In the genomic region with DNA sequence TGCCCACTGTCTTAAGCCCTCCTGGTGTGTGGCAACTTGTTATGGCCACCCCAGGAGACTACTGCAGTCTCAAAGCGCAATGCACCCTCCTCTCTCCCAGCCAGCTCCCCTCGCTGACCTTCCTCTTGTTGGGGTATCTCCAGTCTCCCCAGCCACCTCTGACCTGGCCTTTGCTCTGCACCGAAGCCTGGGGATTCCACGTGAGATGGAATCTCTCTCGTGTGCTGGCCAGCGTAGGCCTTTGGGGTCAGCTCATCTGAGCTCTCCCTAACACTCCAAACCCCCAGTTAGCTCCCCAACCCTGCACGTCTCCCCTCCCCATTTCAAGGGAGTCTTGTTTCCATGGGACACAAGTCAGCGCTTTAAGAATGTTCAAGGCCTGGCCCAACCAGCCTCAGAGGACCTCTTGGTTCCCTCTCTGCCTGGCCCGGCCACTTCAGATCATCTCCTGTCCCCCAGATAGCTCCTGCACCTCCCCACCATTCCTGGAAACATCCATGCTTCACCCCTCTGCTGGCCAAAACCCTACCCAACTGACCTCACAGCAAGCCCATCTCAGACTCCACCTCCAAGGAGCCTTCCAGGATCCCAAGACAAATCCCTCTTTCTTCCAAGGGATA, we compare ENCODE assay signal across 10 cellular contexts. TPM values are rescaled to one million over a fixed set of nuclear protein-coding genes. Genes with fewer than 3 reads are reported as not detected.
DNase-seq lines count a peak whose midpoint lies in the region; ATAC-seq, FAIRE-seq and TF ChIP-seq lines count a peak whose summit lies in the region.
"Had no signal": no experiment of that assay in that cellular context is flagged by ENCODE, and none has a peak within 500 bp of the region (broad histone marks: within the 10 kb centered on the region; RNA-seq: fewer than 3 reads in every experiment).

No MANE protein-coding gene starts in this region.

- no peak for TF ChIP-seq POLR2A in H1 (IDR thresholded peaks at IDR 0.05; ENCODE audit: control extremely low read depth in 1 of 2, low read depth in 2 of 2, low read length in 2 of 2)

- no peak overlapping the region for H3K4ac ChIP-seq in H1 (replicated peaks; ENCODE audit: insufficient read length, low read depth, low read length)

- WGBS in H1 (ENCODE audit: extremely low coverage in 1 of 2, insufficient coverage in 1 of 2, insufficient read length in 1 of 2, insufficient replicate concordance in 2 of 2, low coverage in 1 of 2, low lambda C conversion rate in 2 of 2, missing lambda C conversion rate in 1 of 2), 2 experiments = 87% methylated on average over 9 of the region's 9 CpGs; no CpG with 5 or more reads in 1 of the 2 experiments

- H3F3A ChIP-seq in Loucy (ENCODE audit: low read depth) (no peaks in the 10 kb centered on the region), neural cell (ENCODE audit: insufficient read depth, low read length, poor library complexity, severe bottlenecking) (no peaks in the 10 kb centered on the region)

- H3K4me2 ChIP-seq in Loucy (ENCODE audit: low read depth, low read length, poor library complexity, severe bottlenecking) (peak overlapping the region; percentile 85), H1 (ENCODE audit: insufficient read depth in 1 of 2, low read depth in 2 of 2, low read length in 2 of 2) (peak overlapping the region; percentile 66 to 79; a peak in 3 of 4 replicates), neural cell (ENCODE audit: low read length) (peak overlapping the region; percentile 66)

- peak overlapping the region; percentile 32; the same call in 1 of the 2 replicates for H3K18ac ChIP-seq in H1 (ENCODE audit: extremely low read depth, low read length)

- H3K27me3 ChIP-seq in A673 (replicated peaks; ENCODE audit: insufficient read depth, low read depth, low read length, poor library complexity) (no peaks in the 10 kb centered on the region), Loucy (ENCODE audit: insufficient read depth, low read length, poor library complexity, severe bottlenecking) (no peaks in the 10 kb centered on the region), H1 (replicated peaks in 1 of 4; ENCODE audit: control insufficient read depth in 3 of 4, extremely low read depth in 1 of 4, insufficient read depth in 3 of 4, low read length in 3 of 4) (no peaks in the 10 kb centered on the region), neural cell (ENCODE audit: insufficient read depth, low read depth, low read length) (peaks cover 6% of the 10 kb centered on the region)

- H2BK120ac ChIP-seq in H1 (replicated peaks; ENCODE audit: low read depth, low read length) = no peak overlapping the region

- no peaks in the 10 kb centered on the region for H3K9me3 ChIP-seq in A673 (ENCODE audit: low read depth, low read length, poor library complexity, severe bottlenecking)
- H3K9me3 ChIP-seq in Loucy (ENCODE audit: insufficient read depth, low read depth, low read length) = no peaks in the 10 kb centered on the region
- H3K9me3 ChIP-seq in H1 (ENCODE audit: insufficient read depth in 2 of 2, low read depth in 1 of 2, low read length in 1 of 2) = no peaks in the 10 kb centered on the region
- H3K9me3 ChIP-seq in neural cell (ENCODE audit: low read length) = no peaks in the 10 kb centered on the region

- H3K56ac ChIP-seq in H1 (replicated peaks; ENCODE audit: insufficient read length, low read depth, low read length) = no peak overlapping the region

- intact Hi-C loops in A673 (cut with micrococcal nuclease; ENCODE audit: unreplicated experiment) = no loop called here

- TF ChIP-seq EP300 in H1 (IDR thresholded peaks at IDR 0.05; ENCODE audit: borderline replicate concordance in 1 of 2, low read depth in 2 of 2, low read length in 2 of 2) (no peak), neural cell (conservative IDR thresholded peaks at IDR 0.05; ENCODE audit: poor library complexity, severe bottlenecking) (no peak)

- peak overlapping the region; percentile 74; the same call in 1 of the 2 replicates for H2BK15ac ChIP-seq in H1 (ENCODE audit: low read length)

- H3K79me1 ChIP-seq in H1 (ENCODE audit: low read depth, low read length) = peaks cover 34% of the 10 kb centered on the region

- no peak for TF ChIP-seq RAD21 in H1 (IDR thresholded peaks at IDR 0.05 in 1 of 2, conservative IDR thresholded peaks at IDR 0.05 in 1 of 2; ENCODE audit: low read depth in 2 of 2, low read length in 2 of 2)
- TF ChIP-seq RAD21 in neural cell (conservative IDR thresholded peaks at IDR 0.05) = no peak

- peaks cover 83% of the 10 kb centered on the region for H3K4me1 ChIP-seq in A673 (ENCODE audit: insufficient read depth, low read length, poor library complexity, severe bottlenecking)
- H3K4me1 ChIP-seq in Loucy (ENCODE audit: insufficient read depth, low read length, poor library complexity, severe bottlenecking) = peaks cover 100% of the 10 kb centered on the region
- H3K4me1 ChIP-seq in H1 (replicated peaks in 1 of 4; ENCODE audit: control insufficient read depth in 3 of 4, insufficient read depth in 4 of 4, low read length in 3 of 4) = peaks cover 46 to 78% (median 58%) of the 10 kb centered on the region in 4 experiments

- peak overlapping the region; percentile 54; the same call in 1 of the 2 replicates for H2AK5ac ChIP-seq in H1 (ENCODE audit: low read depth, low read length)

- no peak for ATAC-seq in HG02763 (IDR thresholded peaks at IDR 0.05; ENCODE audit: unreplicated experiment)

- POLR2A ChIA-PET in A673 (lab: Charles Lee; ENCODE audit: low non-redundant PET) (no interaction called here), H1 (lab: Charles Lee; ENCODE audit: partially characterized antibody) (interaction anchor here (0.8 to 4.9 kb wide), 6 partner anchors 11 to 22 kb away, joined by 3 to 37 read pairs (median 3); a partner anchor contains a TSS)

- H2BK5ac ChIP-seq in H1 (ENCODE audit: low read depth, low read length) = peak overlapping the region; percentile 69; the same call in 1 of the 2 replicates

- H2BK20ac ChIP-seq in H1 (ENCODE audit: low read length) = 0 out of 2 replicates have a peak overlapping the region, but pooled peaks have one; percentile 27

- H3K9ac ChIP-seq in Loucy (ENCODE audit: low read depth, low read length, poor library complexity, severe bottlenecking) = peak overlapping the region; percentile 80
- H3K9ac ChIP-seq in H1 (replicated peaks in 1 of 4; ENCODE audit: extremely low read depth in 1 of 4, low read depth in 3 of 4, low read length in 3 of 4) = no peak overlapping the region
- H3K9ac ChIP-seq in neural cell (ENCODE audit: low read length) = no peak overlapping the region

- no peaks in the 10 kb centered on the region for H3K36me3 ChIP-seq in A673 (ENCODE audit: insufficient read depth, low read length, poor library complexity, severe bottlenecking)
- H3K36me3 ChIP-seq in Loucy (ENCODE audit: insufficient read depth, low read length) = no peaks in the 10 kb centered on the region; the same call in 1 of the 2 replicates
- H3K36me3 ChIP-seq in H1 (ENCODE audit: control insufficient read depth in 2 of 4, insufficient read depth in 4 of 4, low read length in 3 of 4) = no peaks in the 10 kb centered on the region
- H3K36me3 ChIP-seq in neural cell (ENCODE audit: insufficient read depth, low read length) = no peaks in the 10 kb centered on the region

- H3K27ac ChIP-seq in A673 (ENCODE audit: low read depth, low read length, poor library complexity, severe bottlenecking) = peak overlapping the region; percentile 42
- H3K27ac ChIP-seq in H1 (ENCODE audit: low read depth, low read length) = peak overlapping the region; percentile 39; the same call in 1 of the 2 replicates
- H3K27ac ChIP-seq in neural cell (ENCODE audit: low read length) = peak overlapping the region; percentile 77

- no peaks in the 10 kb centered on the region for H3K23me2 ChIP-seq in H1 (ENCODE audit: low read depth, low read length)

- H4K20me1 ChIP-seq in Loucy (ENCODE audit: insufficient read depth, low read length, poor library complexity, severe bottlenecking) = peaks cover 68% of the 10 kb centered on the region
- peaks cover 0 to 4% of the 10 kb centered on the region in 2 experiments for H4K20me1 ChIP-seq in H1 (replicated peaks in 1 of 2; ENCODE audit: control insufficient read depth in 1 of 2, insufficient read depth in 2 of 2, low read length in 2 of 2)
- H4K20me1 ChIP-seq in neural cell (ENCODE audit: insufficient read depth) = no peaks in the 10 kb centered on the region

- H4K8ac ChIP-seq in H1 (ENCODE audit: extremely low read depth, insufficient read depth, low read length) = 0 out of 2 replicates have a peak overlapping the region, but pooled peaks have one; percentile 23

- DNase-seq in A673 (ENCODE audit: low spot score) (no peak), H1 (ENCODE audit: low read depth in 1 of 2, low spot score in 2 of 2) (no peak), NCI-H2227 treated with DMSO at 0.1 percent for 48 hours (lab: John Stamatoyannopoulos, UW) (no peak), germinal center (ENCODE audit: low spot score) (no peak)
- no peak for DNase-seq in stimulated activated CD4-positive, alpha-beta T cell treated with anti-CD3 and anti-CD28 coated beads, Interleukin-1b, Interleukin-23, amount 100 ng/mL, for 48 hours
- DNase-seq: kidney, NCI-H1930 had no signal

- H4K91ac ChIP-seq in H1 (replicated peaks; ENCODE audit: insufficient read length, low read length) = peak overlapping the region; percentile 4

- H3K23ac ChIP-seq in H1 (ENCODE audit: insufficient read length) = no peak overlapping the region

- H2BK12ac ChIP-seq in H1 (ENCODE audit: low read depth, low read length) = peak overlapping the region; percentile 42; the same call in 1 of the 2 replicates

- no TSS peak for BruUV-seq in A673 (replicated peaks; lab: Mats Ljungman, UMichigan)

- H3K9me2 ChIP-seq in Loucy (replicated peaks; ENCODE audit: low read depth, low read length) (no peaks in the 10 kb centered on the region), neural cell (ENCODE audit: insufficient read depth, low read length) (no peaks in the 10 kb centered on the region)

- CTCF ChIA-PET in A673 (lab: Charles Lee) (no interaction called here), H1 (lab: Charles Lee; ENCODE audit: partially characterized antibody) (interaction anchor here (0.5 to 18.5 kb wide), 10 partner anchors 9 to 35 kb away, joined by 3 to 166 read pairs (median 4); a partner anchor contains a TSS)

- H3K79me2 ChIP-seq in Loucy (ENCODE audit: insufficient read depth, low read length) (peaks cover 100% of the 10 kb centered on the region), H1 (ENCODE audit: control insufficient read depth in 1 of 2, insufficient read depth in 2 of 2, low read length in 2 of 2) (peaks cover 4 to 88% of the 10 kb centered on the region in 2 experiments; a peak in 3 of 4 replicates), neural cell (replicated peaks; ENCODE audit: insufficient read depth, low read length) (peaks cover 19% of the 10 kb centered on the region)

- H3K4me3 ChIP-seq in A673 (ENCODE audit: low read depth, low read length, poor library complexity, severe bottlenecking) = no peak overlapping the region
- H3K4me3 ChIP-seq in Loucy (ENCODE audit: low read length, poor library complexity, severe bottlenecking) = peak overlapping the region; percentile 74
- H3K4me3 ChIP-seq in H1 (ENCODE audit: extremely low read depth in 1 of 4, insufficient read depth in 2 of 4, low read depth in 3 of 4, low read length in 4 of 4) = no peak overlapping the region
- peak overlapping the region; percentile 64 for H3K4me3 ChIP-seq in neural cell (ENCODE audit: low read length)

- TF ChIP-seq CTCF in A673 (conservative IDR thresholded peaks at IDR 0.05; ENCODE audit: low read depth, low read length) (no peak), Loucy (conservative IDR thresholded peaks at IDR 0.05; ENCODE audit: low read length) (no peak), H1 (IDR thresholded peaks at IDR 0.05; ENCODE audit: control extremely low read depth in 1 of 3, insufficient read depth in 1 of 3, low read depth in 1 of 3, low read length in 3 of 3) (no peak), neural cell (IDR thresholded peaks at IDR 0.05; ENCODE audit: poor library complexity, severe bottlenecking) (no peak)

- H3K14ac ChIP-seq in H1 (ENCODE audit: insufficient read length) = no peak overlapping the region

- H2AFZ ChIP-seq in Loucy (ENCODE audit: low read length) = no peak overlapping the region
- no peak overlapping the region for H2AFZ ChIP-seq in H1 (ENCODE audit: low read length)
- H2AFZ ChIP-seq in neural cell (ENCODE audit: low read depth, low read length) = no peak overlapping the region

- no peak for FAIRE-seq in H1 (lab: Jason Lieb, UNC)
- FAIRE-seq: kidney had no signal

- no peak overlapping the region for H4K5ac ChIP-seq in H1 (ENCODE audit: insufficient read length, low read depth, low read length)

RNA-seq across cellular contexts. Expression of a gene that starts 11.2 kb away (rescaled TPM):
- 23.1 and 24.8 TPM in 2 replicates for total RNA-seq in A673 (2021)
- 16.9 and 17.1 TPM in 2 replicates for total RNA-seq in H1 (2021; fragmentation: NEBNext Ultra II Directional; extraction: Animal tissue kit (Norgen Biotek cat#: 25700))
- polyA plus RNA-seq in H1 (2011; rRNA removed) = 15.2 and 15.3 TPM in 2 replicates
- polyA plus RNA-seq in H1 (2011; cell fraction: cytosol; rRNA removed) = 11.4 TPM
- polyA plus RNA-seq in H1 (2011; cell fraction: nucleus; rRNA removed) = 17.8 TPM
- polyA plus RNA-seq in H1 (2012, experiment 1 of 2) = 13.9 to 16.3 TPM (median 15.0 TPM) in 4 replicates
- 12.2 TPM for polyA plus RNA-seq in H1 (2012, experiment 2 of 2)
- polyA plus RNA-seq in H1 (2013, experiment 1 of 2) = 20.7 TPM
- 21.2 TPM for polyA plus RNA-seq in H1 (2013, experiment 2 of 2)
- polyA minus RNA-seq in H1 (2011; rRNA and poly(A)+ RNA removed) = 20.2 and 21.4 TPM in 2 replicates
- 8.9 TPM for polyA minus RNA-seq in H1 (2011; cell fraction: cytosol; rRNA and poly(A)+ RNA removed)
- 23.5 TPM for polyA minus RNA-seq in H1 (2011; cell fraction: nucleus; rRNA and poly(A)+ RNA removed)
- polyA plus RNA-seq in neural cell = 1.5 and 2.2 TPM in 2 replicates
- polyA minus RNA-seq in neural cell = 8.6 and 10.2 TPM in 2 replicates

RNA-seq across cellular contexts. Expression of a gene that starts 26.5 kb away (rescaled TPM):
- 0.17 and 0.52 TPM in 2 replicates for total RNA-seq in A673 (2021)
- 0.71 and 1.1 TPM in 2 replicates for total RNA-seq in H1 (2021; fragmentation: NEBNext Ultra II Directional; extraction: Animal tissue kit (Norgen Biotek cat#: 25700))
- polyA plus RNA-seq in H1 (2011; rRNA removed) (0.09 and 0.32 TPM in 2 replicates), neural cell (0.10 TPM in 1 of 2 replicates, not detected in the other)
- 0.67 TPM for polyA plus RNA-seq in H1 (2011; cell fraction: cytosol; rRNA removed)
- 0.66 TPM for polyA plus RNA-seq in H1 (2011; cell fraction: nucleus; rRNA removed)
- 0.97 to 1.5 TPM (median 1.3 TPM) in 4 replicates for polyA plus RNA-seq in H1 (2012, experiment 1 of 2)
- 0.16 TPM for polyA plus RNA-seq in H1 (2012, experiment 2 of 2)
- 0.63 TPM for polyA plus RNA-seq in H1 (2013, experiment 1 of 2)
- polyA plus RNA-seq in H1 (2013, experiment 2 of 2) = 0.68 TPM
- 0.35 and 0.80 TPM in 2 replicates for polyA minus RNA-seq in H1 (2011; rRNA and poly(A)+ RNA removed)
- polyA minus RNA-seq in H1 (2011; cell fraction: cytosol; rRNA and poly(A)+ RNA removed) = 1.5 TPM
- 2.1 TPM for polyA minus RNA-seq in H1 (2011; cell fraction: nucleus; rRNA and poly(A)+ RNA removed)
- polyA minus RNA-seq in neural cell = 0.23 and 0.49 TPM in 2 replicates

RNA-seq across cellular contexts. Expression of a gene that starts 58.1 kb away (rescaled TPM):
- total RNA-seq in A673 (2021) = 0.26 and 1.4 TPM in 2 replicates
- total RNA-seq in H1 (2021; fragmentation: NEBNext Ultra II Directional; extraction: Animal tissue kit (Norgen Biotek cat#: 25700)) = 12.7 and 13.1 TPM in 2 replicates
- 34.0 and 41.7 TPM in 2 replicates for polyA plus RNA-seq in H1 (2011; rRNA removed)
- 28.2 TPM for polyA plus RNA-seq in H1 (2011; cell fraction: cytosol; rRNA removed)
- polyA plus RNA-seq in H1 (2011; cell fraction: nucleus; rRNA removed) = 20.6 TPM
- polyA plus RNA-seq in H1 (2012, experiment 1 of 2) = 17.5 to 19.3 TPM (median 17.6 TPM) in 4 replicates
- polyA plus RNA-seq in H1 (2012, experiment 2 of 2) = 23.3 TPM
- polyA plus RNA-seq in H1 (2013, experiment 1 of 2) = 12.6 TPM
- 11.7 TPM for polyA plus RNA-seq in H1 (2013, experiment 2 of 2)
- 19.5 and 23.4 TPM in 2 replicates for polyA minus RNA-seq in H1 (2011; rRNA and poly(A)+ RNA removed)
- polyA minus RNA-seq in H1 (2011; cell fraction: cytosol; rRNA and poly(A)+ RNA removed) = 6.8 TPM
- 16.5 TPM for polyA minus RNA-seq in H1 (2011; cell fraction: nucleus; rRNA and poly(A)+ RNA removed)
- polyA plus RNA-seq in neural cell = 0.53 and 2.2 TPM in 2 replicates
- 0.97 and 1.6 TPM in 2 replicates for polyA minus RNA-seq in neural cell

Comparison
In these comparisons a context has a peak if more than half of its experiments do, and no peak if none do; other contexts are left out.
1. H3K4me3 ChIP-seq: peak in Loucy (single experiment) and neural cell (single experiment); none in A673 (single experiment) and H1 (0 of 4).
2. Peak in every context shown above with its lines, with median percentiles within 50 percentile points of each other: H3K27ac ChIP-seq and H3K4me2 ChIP-seq.